In the genomic region with DNA sequence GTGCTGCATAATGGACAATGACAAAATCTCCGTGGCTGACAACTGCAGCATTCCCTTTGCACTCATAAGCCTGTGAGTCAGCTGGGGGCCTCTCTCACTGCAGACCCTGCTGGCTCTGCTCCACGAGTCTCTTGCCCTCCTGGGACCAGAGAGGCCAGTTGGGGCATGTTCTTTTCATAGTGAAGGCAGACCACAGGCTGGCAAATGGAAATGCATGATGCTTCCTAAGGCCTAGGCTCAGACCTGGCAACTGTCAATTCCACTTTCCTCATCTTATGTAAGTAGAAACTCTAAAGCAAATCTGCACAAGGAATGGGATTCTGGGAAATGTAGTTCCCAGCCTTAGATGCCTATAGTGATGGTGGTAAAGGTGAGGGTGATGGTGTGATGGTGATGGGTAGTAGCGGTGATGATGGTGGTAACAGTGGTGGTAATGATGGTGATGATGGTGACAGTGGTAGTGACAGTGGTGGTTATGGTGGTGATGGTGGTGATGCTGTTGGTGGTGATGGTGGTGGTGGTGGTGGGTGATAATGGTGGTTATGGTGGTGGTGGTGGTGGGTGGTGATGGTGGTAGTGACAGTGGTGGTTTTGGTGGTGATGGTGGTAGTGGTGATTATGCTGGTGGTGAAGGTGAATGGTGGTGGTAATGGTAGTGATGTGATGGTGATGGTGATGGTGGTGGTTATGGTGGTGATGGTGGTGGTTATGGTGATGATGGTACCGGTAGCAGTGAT, we compare ENCODE assay signal across 15 cellular contexts.
A peak's percentile ranks its signal among the peaks of the same experiment; 100 is the strongest.
DNase-seq lines count a peak whose midpoint lies in the region; ATAC-seq, FAIRE-seq and TF ChIP-seq lines count a peak whose summit lies in the region.
"Had no signal": no experiment of that assay in that cellular context is flagged by ENCODE, and none has a peak within 500 bp of the region (broad histone marks: within the 10 kb centered on the region; RNA-seq: fewer than 3 reads in every experiment).

No MANE protein-coding gene starts in this region.

- FAIRE-seq in astrocyte (lab: Jason Lieb, UNC): peak; percentile 77
- FAIRE-seq: GM12892 had no signal

- H3K9me3 Mint-ChIP-seq in astrocyte (ENCODE audit: unreplicated experiment) (no peaks in the 10 kb centered on the region), neural crest cell (peaks cover 4% of the 10 kb centered on the region)
- H3K9me3 Mint-ChIP-seq: activated CD4-positive, alpha-beta memory T cell treated with anti-CD3 and anti-CD28 coated beads for 36 hours had no signal

- no peaks in the 10 kb centered on the region for H3K36me3 ChIP-seq in astrocyte (ENCODE audit: insufficient read depth, low read length)

- H3K27ac Mint-ChIP-seq in astrocyte (ENCODE audit: unreplicated experiment): peak overlapping the region; percentile 62
- no peak overlapping the region for H3K27ac Mint-ChIP-seq in neural crest cell (ENCODE audit: unreplicated experiment)
- H3K27ac Mint-ChIP-seq: activated CD4-positive, alpha-beta memory T cell treated with anti-CD3 and anti-CD28 coated beads for 36 hours; nephron progenitor cell had no signal

- H3K4me3 ChIP-seq in astrocyte (ENCODE audit: insufficient read depth, low read depth, low read length): no peak overlapping the region

- no peaks in the 10 kb centered on the region for H3K79me2 ChIP-seq in astrocyte (ENCODE audit: insufficient read depth, low read length)

- H3K4me2 ChIP-seq in astrocyte (ENCODE audit: low read length): peak overlapping the region; percentile 18

- intact Hi-C loops in left cardiac atrium (cut with DNase I): no loop called here

- H3K27me3 Mint-ChIP-seq in astrocyte (ENCODE audit: low read depth, unreplicated experiment) (no peaks in the 10 kb centered on the region), neural crest cell (ENCODE audit: low read depth) (peaks cover 7% of the 10 kb centered on the region)

- DNase-seq in EH (ENCODE audit: low read depth) (peak; percentile 40), NCI-H1436 treated with DMSO at 0.1 percent for 48 hours (lab: John Stamatoyannopoulos, UW) (peak; percentile 83), astrocyte (ENCODE audit: low read depth) (peak; percentile 63), neural crest cell (ENCODE audit: low read depth, low spot score) (no peak), left cardiac atrium (no peak), ecto neural progenitor cell (ENCODE audit: low spot score) (no peak)
- DNase-seq in stimulated activated CD4-positive, alpha-beta T cell treated with anti-CD3 and anti-CD28 coated beads, Interleukin-4, amount 100 ng/mL, for 4 hours: no peak
- DNase-seq: activated CD4-positive, alpha-beta memory T cell treated with anti-CD3 and anti-CD28 coated beads for 36 hours; activated effector memory CD4-positive, alpha-beta T cell treated with anti-CD3 and anti-CD28 coated beads, Interleukin-2, amount 50 U/mL, for 16 hours; cerebellar nuclear complex; kidney glomerular epithelial cell; nephron progenitor cell; stimulated activated naive CD4-positive, alpha-beta T cell treated with Interleukin-2 at 50 U/mL for 16 hours had no signal

- H3K4me3 Mint-ChIP-seq in astrocyte (ENCODE audit: unreplicated experiment) (peak overlapping the region; percentile 62), neural crest cell (peak overlapping the region; percentile 22)
- H3K4me3 Mint-ChIP-seq: activated CD4-positive, alpha-beta memory T cell treated with anti-CD3 and anti-CD28 coated beads for 36 hours; nephron progenitor cell had no signal

- H3K4me1 Mint-ChIP-seq in astrocyte (ENCODE audit: low read depth, unreplicated experiment): peaks cover 46% of the 10 kb centered on the region
- H3K4me1 Mint-ChIP-seq in neural crest cell: peaks cover 20% of the 10 kb centered on the region

- H3K36me3 Mint-ChIP-seq in astrocyte (ENCODE audit: low read depth, unreplicated experiment) (no peaks in the 10 kb centered on the region), neural crest cell (ENCODE audit: low read depth) (no peaks in the 10 kb centered on the region)
- H3K36me3 Mint-ChIP-seq: activated CD4-positive, alpha-beta memory T cell treated with anti-CD3 and anti-CD28 coated beads for 36 hours had no signal

- no peak overlapping the region for H3K9ac ChIP-seq in astrocyte (ENCODE audit: low read length)

- peaks cover under 1% of the 10 kb centered on the region for H3K9me3 ChIP-seq in astrocyte (ENCODE audit: insufficient read depth, low read depth, low read length)

- H3K27me3 ChIP-seq in astrocyte (ENCODE audit: insufficient read depth, low read length): no peaks in the 10 kb centered on the region

- peak overlapping the region; percentile 35 for H3K27ac ChIP-seq in astrocyte (ENCODE audit: low read depth, low read length)

- TF ChIP-seq CTCF in astrocyte (IDR thresholded peaks at IDR 0.05; ENCODE audit: insufficient read depth, low read depth, low read length) (no peak), neural crest cell (conservative IDR thresholded peaks at IDR 0.05) (no peak)

- H4K20me1 ChIP-seq in astrocyte (ENCODE audit: insufficient read depth, low read length): no peaks in the 10 kb centered on the region

- ATAC-seq in left cardiac atrium: no peak
- ATAC-seq in GM18868 (IDR thresholded peaks at IDR 0.05; ENCODE audit: unreplicated experiment): no peak

- peak overlapping the region; percentile 3 for H2AFZ ChIP-seq in astrocyte (ENCODE audit: low read depth, low read length)

- H3K4me1 ChIP-seq in astrocyte (ENCODE audit: insufficient read depth, low read length): peaks cover 47% of the 10 kb centered on the region

Comparison
In these comparisons a context has a peak if more than half of its experiments do, and no peak if none do; other contexts are left out.
1. DNase-seq: peak in EH (single experiment), NCI-H1436 treated with DMSO at 0.1 percent for 48 hours (single experiment) and astrocyte (single experiment); none in neural crest cell (single experiment), stimulated activated CD4-positive, alpha-beta T cell treated with anti-CD3 and anti-CD28 coated beads, Interleukin-4, amount 100 ng/mL, for 4 hours (0 of 2), left cardiac atrium (single experiment) and ecto neural progenitor cell (single experiment).